ENCODE assay signal across 22 cellular contexts in genomic region chr19:6888967-6889366, GRCh38. TPM values are rescaled to one million over a fixed set of nuclear protein-coding genes. Genes with fewer than 3 reads are reported as not detected.
"Had no signal": no experiment of that assay in that cellular context is flagged by ENCODE, and none has a peak within 500 bp of the region (broad histone marks: within the 10 kb centered on the region; RNA-seq: fewer than 3 reads in every experiment).

No MANE protein-coding gene starts in this region.

- H3K4me3 ChIP-seq: ascending aorta, breast epithelium, right atrium auricular region, skin epidermis, tibial artery, uterus had no signal

- H3K4me1 ChIP-seq: ascending aorta, breast epithelium, foreskin keratinocyte, right atrium auricular region, tibial artery, uterus had no signal

- H3K27me3 ChIP-seq: ascending aorta, foreskin keratinocyte, right atrium auricular region, tibial artery, uterus had no signal

- H3K36me3 ChIP-seq: ascending aorta, breast epithelium, right atrium auricular region, tibial artery, uterus had no signal

- H3K9me3 ChIP-seq: uterus had no signal

- H3K4me1 Mint-ChIP-seq: nephron had no signal

- H3K4me3 Mint-ChIP-seq: activated T-helper 17 cell treated with anti-CD3 and anti-CD28 coated beads, Interleukin-2, amount 50 U/mL, for 72 hours; dendritic cell treated with granulocyte-macrophage colony-stimulating factor and Interleukin-4, amounts not matched to agents 40 ng/mL and 50 ng/mL, for 4 days; nephron; stimulated activated naive B cell treated with anti-CD40 and anti-IgM and Interleukin-4, amounts not matched to agents 10 μg/mL and 1 μg/mL and 100 μg/mL, for 72 hours had no signal

- H3K27me3 Mint-ChIP-seq: activated T-helper 17 cell treated with anti-CD3 and anti-CD28 coated beads, Interleukin-2, amount 50 U/mL, for 72 hours; dendritic cell treated with granulocyte-macrophage colony-stimulating factor and Interleukin-4, amounts not matched to agents 40 ng/mL and 50 ng/mL, for 4 days; progenitor cell of endocrine pancreas had no signal

- DNase-seq: activated CD4-positive, CD25-positive, alpha-beta regulatory T cell treated with anti-CD3 and anti-CD28 coated beads, Interleukin-2, amount 50 U/mL, for 72 hours; activated CD8-positive, alpha-beta memory T cell treated with anti-CD3 and anti-CD28 coated beads for 24 hours; activated T-cell treated with anti-CD3 and anti-CD28 coated beads for 4 hours; effector memory CD4-positive, alpha-beta T cell; foreskin keratinocyte; head of caudate nucleus; mesendoderm; stimulated activated CD4-positive, alpha-beta T cell treated with anti-CD3 and anti-CD28 coated beads, Interleukin-15, amount 100 ng/mL, for 24 hours; stimulated activated CD4-positive, alpha-beta T cell treated with anti-CD3 and anti-CD28 coated beads, Interleukin-4, amount 100 ng/mL, for 1 hour; stimulated activated naive B cell treated with anti-CD40 and anti-IgM and Interleukin-4, amounts not matched to agents 10 μg/mL and 1 μg/mL and 100 μg/mL, for 72 hours; SW 1271; tibial artery; uterus had no signal

- H3K27ac Mint-ChIP-seq: activated T-helper 17 cell treated with anti-CD3 and anti-CD28 coated beads, Interleukin-2, amount 50 U/mL, for 72 hours; dendritic cell treated with granulocyte-macrophage colony-stimulating factor and Interleukin-4, amounts not matched to agents 40 ng/mL and 50 ng/mL, for 4 days; nephron; progenitor cell of endocrine pancreas; stimulated activated naive B cell treated with anti-CD40 and anti-IgM and Interleukin-4, amounts not matched to agents 10 μg/mL and 1 μg/mL and 100 μg/mL, for 72 hours had no signal

- ATAC-seq: activated T-helper 17 cell treated with anti-CD3 and anti-CD28 coated beads, Interleukin-2, amount 50 U/mL, for 72 hours; foreskin keratinocyte; stimulated activated naive B cell treated with anti-CD40 and anti-IgM and Interleukin-4, amounts not matched to agents 10 μg/mL and 1 μg/mL and 100 μg/mL, for 72 hours had no signal

- H3K27ac ChIP-seq: ascending aorta, breast epithelium, foreskin keratinocyte, right atrium auricular region, skin epidermis, tibial artery, uterus had no signal

RNA-seq across cellular contexts. Expression of gene ADGRE1, which starts 1.6 kb away (rescaled TPM):
- total RNA-seq: ascending aorta, cerebellum, foreskin keratinocyte, progenitor cell of endocrine pancreas, right atrium auricular region had no signal
- polyA plus RNA-seq: foreskin keratinocyte had no signal
